ENCODE assay signal across 21 cellular contexts in the genomic region with DNA sequence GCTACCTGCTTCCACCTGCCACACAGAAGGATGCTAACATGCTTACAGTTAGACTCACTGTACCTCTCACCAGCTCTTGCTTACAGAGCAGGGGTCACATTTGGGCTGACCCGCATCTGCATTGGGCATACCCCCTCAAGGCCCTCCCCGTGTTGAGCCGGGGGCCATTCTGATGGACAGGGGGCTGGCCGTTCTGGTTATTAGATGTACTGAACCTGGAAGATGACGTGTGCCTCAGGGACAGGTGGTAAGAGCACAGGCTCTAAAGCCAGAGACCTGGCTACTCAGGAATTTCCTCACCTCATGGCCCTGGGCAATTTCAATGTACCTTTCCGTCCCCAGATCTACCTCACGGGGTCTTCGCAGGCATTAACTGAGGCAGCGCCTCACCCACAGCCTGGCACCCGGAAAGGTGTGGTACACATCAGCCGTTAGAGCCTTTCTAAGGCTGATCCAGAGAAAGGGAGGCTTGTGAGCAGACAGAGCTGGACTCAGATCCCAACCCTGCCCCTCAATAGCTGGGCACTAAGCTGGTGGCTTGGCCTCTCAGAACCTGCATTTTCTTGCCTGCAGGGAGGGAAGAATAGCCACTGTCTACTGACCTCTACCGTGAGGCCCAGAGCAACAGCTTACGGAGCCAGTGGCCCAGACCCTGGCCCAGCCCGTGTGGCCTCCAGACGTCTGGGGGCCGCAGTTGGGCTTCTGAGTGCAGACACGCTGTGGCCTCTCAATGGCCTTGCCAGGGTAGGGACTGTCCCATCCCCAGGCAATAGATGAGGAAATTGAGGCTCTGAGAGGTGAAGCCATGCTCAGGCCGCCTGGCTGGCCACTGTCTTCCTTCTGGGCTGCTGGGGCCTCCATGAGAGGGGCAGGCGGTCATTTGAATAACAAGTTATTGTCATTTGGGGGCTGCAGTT.
A peak's percentile ranks its signal among the peaks of the same experiment; 100 is the strongest.
DNase-seq lines count a peak whose midpoint lies in the region; ATAC-seq and TF ChIP-seq lines count a peak whose summit lies in the region.
"Had no signal": no experiment of that assay in that cellular context is flagged by ENCODE, and none has a peak within 500 bp of the region (broad histone marks: within the 10 kb centered on the region; RNA-seq: fewer than 3 reads in every experiment).

No MANE protein-coding gene starts in this region.

- intact Hi-C loops in sigmoid colon (cut with DNase I) = no loop called here

- no peak for TF ChIP-seq POLR2A in sigmoid colon (IDR thresholded peaks at IDR 0.05)

- no peak overlapping the region for H2BK5ac ChIP-seq in H9 (ENCODE audit: insufficient read length, low read length)
- H2BK5ac ChIP-seq in trophoblast cell (ENCODE audit: low read depth, low read length, poor library complexity) = no peak overlapping the region

- H3K9me3 ChIP-seq in BLaER1 treated with 17β-estradiol and CSF1 and Interleukin-3, amounts not matched to agents 10 nM and 100 nM (replicated peaks in 1 of 11) = no peaks in the 10 kb centered on the region
- no peaks in the 10 kb centered on the region for H3K9me3 ChIP-seq in H9 (ENCODE audit: control insufficient read depth, low read depth, low read length)
- no peaks in the 10 kb centered on the region for H3K9me3 ChIP-seq in sigmoid colon
- H3K9me3 ChIP-seq in trophoblast cell (ENCODE audit: insufficient read depth, low read depth, low read length) = peaks cover 1% of the 10 kb centered on the region
- H3K9me3 ChIP-seq: prostate gland, testis had no signal

- no peak overlapping the region for H3K23ac ChIP-seq in H9 (ENCODE audit: insufficient read length, low read depth, low read length)
- no peak overlapping the region for H3K23ac ChIP-seq in trophoblast cell (ENCODE audit: low read length)

- TF ChIP-seq EP300 in sigmoid colon (IDR thresholded peaks at IDR 0.05) = no peak

- H3K79me1 ChIP-seq in H9 (ENCODE audit: insufficient read depth, low read depth, low read length, poor library complexity, severe bottlenecking) (no peaks in the 10 kb centered on the region), trophoblast cell (ENCODE audit: low read length) (no peaks in the 10 kb centered on the region)

- DNase-seq in H9 (peak; percentile 24), islet precursor cell (peak; percentile 63), sigmoid colon (peak; percentile 33), amygdala (lab: John Stamatoyannopoulos, UW) (no peak), trophoblast cell (no peak)
- no peak for DNase-seq in NK-92 treated with Interleukin-12 subunit alpha and Interleukin-12 subunit beta, amount 100 ng/mL, for 24 hours (lab: John Stamatoyannopoulos, UW)
- DNase-seq: activated CD4-positive, alpha-beta memory T cell treated with anti-CD3 and anti-CD28 coated beads for 36 hours; activated naive CD4-positive, alpha-beta T cell treated with anti-CD3 and anti-CD28 coated beads, Interleukin-2, amount 10 ng/mL, durations not matched to agents 7 days and 5 days; activated T-cell treated with anti-CD3 and anti-CD28 coated beads for 4 hours; AML-193; EL; immature natural killer cell; Kasumi-1; natural killer cell; NCI-H2107; NCI-H526; testis had no signal

- H2BK120ac ChIP-seq in H9 (ENCODE audit: low read depth, low read length, poor library complexity, severe bottlenecking) = no peak overlapping the region
- no peak overlapping the region for H2BK120ac ChIP-seq in trophoblast cell (ENCODE audit: insufficient read depth, low read length, poor library complexity)

- H2AFZ ChIP-seq in H9 (ENCODE audit: low read length) = no peak overlapping the region
- no peak overlapping the region for H2AFZ ChIP-seq in trophoblast cell (ENCODE audit: insufficient read depth, low read length, poor library complexity)

- H3K9ac ChIP-seq in BLaER1 treated with 17β-estradiol and CSF1 and Interleukin-3, amounts not matched to agents 10 nM and 100 nM = peak overlapping the region in 5 of 11 experiments; percentile 39 to 64 (median 50); a peak in 8 of 22 replicates
- H3K9ac ChIP-seq in H9 (ENCODE audit: extremely low read depth, insufficient read length, low read length) = no peak overlapping the region
- H3K9ac ChIP-seq in trophoblast cell (ENCODE audit: low read length) = no peak overlapping the region

- no peak overlapping the region for H2BK15ac ChIP-seq in H9 (ENCODE audit: low read depth, low read length)

- no peak overlapping the region for H3K27ac Mint-ChIP-seq in H9
- H3K27ac Mint-ChIP-seq: activated CD4-positive, alpha-beta memory T cell treated with anti-CD3 and anti-CD28 coated beads for 36 hours; activated naive CD4-positive, alpha-beta T cell treated with anti-CD3 and anti-CD28 coated beads, Interleukin-2, amount 10 ng/mL, durations not matched to agents 7 days and 5 days; immature natural killer cell; natural killer cell; WTC11 had no signal

- no peaks in the 10 kb centered on the region for H3K9me3 Mint-ChIP-seq in H9
- H3K9me3 Mint-ChIP-seq: activated CD4-positive, alpha-beta memory T cell treated with anti-CD3 and anti-CD28 coated beads for 36 hours; activated naive CD4-positive, alpha-beta T cell treated with anti-CD3 and anti-CD28 coated beads, Interleukin-2, amount 10 ng/mL, durations not matched to agents 7 days and 5 days; immature natural killer cell; natural killer cell; WTC11 had no signal

- no peak overlapping the region for H4K12ac ChIP-seq in trophoblast cell (ENCODE audit: low read depth, low read length)

- 0 out of 22 replicates have a peak, but pooled peaks cover 0 to 5% (median 0%) of the 10 kb centered on the region in 11 experiments for H4K20me1 ChIP-seq in BLaER1 treated with 17β-estradiol and CSF1 and Interleukin-3, amounts not matched to agents 10 nM and 100 nM
- H4K20me1 ChIP-seq in H9 (ENCODE audit: control insufficient read depth, insufficient read depth, insufficient read length) = no peaks in the 10 kb centered on the region

- H3K4me1 ChIP-seq in BLaER1 treated with 17β-estradiol and CSF1 and Interleukin-3, amounts not matched to agents 10 nM and 100 nM = peaks cover 11 to 64% (median 34%) of the 10 kb centered on the region in 10 experiments
- H3K4me1 ChIP-seq in H9 (ENCODE audit: insufficient read depth, low read length) = no peaks in the 10 kb centered on the region
- H3K4me1 ChIP-seq in sigmoid colon = no peaks in the 10 kb centered on the region
- H3K4me1 ChIP-seq in trophoblast cell (ENCODE audit: control insufficient read depth in 1 of 2, insufficient read depth in 2 of 2, low read length in 2 of 2) = peaks cover 0 to 2% of the 10 kb centered on the region in 2 experiments
- H3K4me1 ChIP-seq: prostate gland, testis had no signal

- H3K14ac ChIP-seq in H9 (ENCODE audit: insufficient read depth, low read length) (peak overlapping the region; percentile 44; the same call in 1 of the 2 replicates), trophoblast cell (ENCODE audit: low read length) (no peak overlapping the region)

- H3K56ac ChIP-seq in H9 (ENCODE audit: insufficient read length, low read depth, low read length) = no peak overlapping the region

- H3K36me3 Mint-ChIP-seq in H9 (ENCODE audit: insufficient read depth in 1 of 3, low read depth in 3 of 3) = no peaks in the 10 kb centered on the region; a peak in 1 of 7 replicates
- H3K36me3 Mint-ChIP-seq: activated CD4-positive, alpha-beta memory T cell treated with anti-CD3 and anti-CD28 coated beads for 36 hours; activated naive CD4-positive, alpha-beta T cell treated with anti-CD3 and anti-CD28 coated beads, Interleukin-2, amount 10 ng/mL, durations not matched to agents 7 days and 5 days; immature natural killer cell; natural killer cell; WTC11 had no signal

- H3K4me1 Mint-ChIP-seq in H9 = peaks cover 0 to 8% of the 10 kb centered on the region in 2 experiments; a peak in 2 of 4 replicates
- H3K4me1 Mint-ChIP-seq: activated naive CD4-positive, alpha-beta T cell treated with anti-CD3 and anti-CD28 coated beads, Interleukin-2, amount 10 ng/mL, durations not matched to agents 7 days and 5 days; immature natural killer cell had no signal

- no peak overlapping the region for H3K18ac ChIP-seq in H9 (ENCODE audit: insufficient read length, low read depth, low read length)
- no peak overlapping the region for H3K18ac ChIP-seq in trophoblast cell (ENCODE audit: low read length)

- no peaks in the 10 kb centered on the region for H3K36me3 ChIP-seq in BLaER1 treated with 17β-estradiol and CSF1 and Interleukin-3, amounts not matched to agents 10 nM and 100 nM
- H3K36me3 ChIP-seq in sigmoid colon = no peaks in the 10 kb centered on the region
- no peaks in the 10 kb centered on the region for H3K36me3 ChIP-seq in trophoblast cell (ENCODE audit: control insufficient read depth in 1 of 2, insufficient read depth in 2 of 2, low read length in 2 of 2)
- H3K36me3 ChIP-seq: prostate gland had no signal

- H2BK20ac ChIP-seq in H9 (ENCODE audit: low read depth, low read length, poor library complexity, severe bottlenecking) = no peak overlapping the region

- peak overlapping the region in 6 of 11 experiments; percentile 22 to 82 (median 63); a peak in 9 of 22 replicates for H3K27ac ChIP-seq in BLaER1 treated with 17β-estradiol and CSF1 and Interleukin-3, amounts not matched to agents 10 nM and 100 nM
- H3K27ac ChIP-seq in H9 (ENCODE audit: insufficient read length, low read depth, low read length) (no peak overlapping the region), sigmoid colon (no peak overlapping the region), trophoblast cell (ENCODE audit: low read depth, low read length) (no peak overlapping the region)
- H3K27ac ChIP-seq: prostate gland, testis had no signal

- H3K79me2 ChIP-seq in H9 (ENCODE audit: insufficient read depth, low read length) (no peaks in the 10 kb centered on the region), trophoblast cell (ENCODE audit: control insufficient read depth, insufficient read depth, low read length, poor library complexity) (no peaks in the 10 kb centered on the region)

- H3T11ph ChIP-seq in H9 (ENCODE audit: low read length) = no peak overlapping the region

- TF ChIP-seq CTCF in H9 (conservative IDR thresholded peaks at IDR 0.05) = no peak
- TF ChIP-seq CTCF in sigmoid colon (IDR thresholded peaks at IDR 0.05) = no peak

- no peak overlapping the region for H3K4ac ChIP-seq in H9 (ENCODE audit: low read depth, low read length)
- no peak overlapping the region for H3K4ac ChIP-seq in trophoblast cell (ENCODE audit: low read depth, low read length)

- peak overlapping the region; percentile 46 to 93 (median 77); a peak in 21 of 22 replicates for H3K4me2 ChIP-seq in BLaER1 treated with 17β-estradiol and CSF1 and Interleukin-3, amounts not matched to agents 10 nM and 100 nM
- no peak overlapping the region for H3K4me2 ChIP-seq in H9 (ENCODE audit: insufficient read depth, insufficient read length, low read length)
- no peak overlapping the region for H3K4me2 ChIP-seq in trophoblast cell (ENCODE audit: low read length)

- H2BK12ac ChIP-seq in H9 (ENCODE audit: insufficient read length, low read depth, low read length) (no peak overlapping the region), trophoblast cell (ENCODE audit: low read length) (no peak overlapping the region)

- WGBS in H9 (ENCODE audit: extremely low coverage, insufficient read length, low lambda C conversion rate) = no CpG with 5 or more reads among the region's 19 CpGs
- 93% methylated on average over 19 of the region's 19 CpGs for WGBS in sigmoid colon, 2 donors
- no CpG with 5 or more reads among the region's 19 CpGs for WGBS in trophoblast cell (ENCODE audit: extremely low coverage, insufficient coverage, insufficient read length)

- H3K27me3 ChIP-seq in BLaER1 treated with 17β-estradiol and CSF1 and Interleukin-3, amounts not matched to agents 10 nM and 100 nM = no peaks in the 10 kb centered on the region
- H3K27me3 ChIP-seq in H9 (ENCODE audit: insufficient read depth, low read length) (no peaks in the 10 kb centered on the region), sigmoid colon (no peaks in the 10 kb centered on the region), trophoblast cell (ENCODE audit: insufficient read depth, low read length) (no peaks in the 10 kb centered on the region)
- H3K27me3 ChIP-seq: testis had no signal

- H3K23me2 ChIP-seq in H9 (ENCODE audit: insufficient read length, low read depth, low read length, poor library complexity, severe bottlenecking) = no peaks in the 10 kb centered on the region

- H4K8ac ChIP-seq in H9 (replicated peaks; ENCODE audit: insufficient read length, low read depth, low read length) = no peak overlapping the region
- H4K8ac ChIP-seq in trophoblast cell (ENCODE audit: low read depth, low read length) = no peak overlapping the region

- H4K5ac ChIP-seq in H9 (ENCODE audit: insufficient read length, low read depth, low read length) = no peak overlapping the region

- H2AK5ac ChIP-seq in H9 (ENCODE audit: insufficient read length, low read length) (no peak overlapping the region), trophoblast cell (ENCODE audit: low read length) (no peak overlapping the region)

- no peak for ATAC-seq in HG03175 (IDR thresholded peaks at IDR 0.05; ENCODE audit: unreplicated experiment)
- ATAC-seq: natural killer cell, WTC11 had no signal

- peak overlapping the region in 1 of 10 experiments; percentile 11; a peak in 1 of 20 replicates for H3K4me3 ChIP-seq in BLaER1 treated with 17β-estradiol and CSF1 and Interleukin-3, amounts not matched to agents 10 nM and 100 nM
- no peak overlapping the region for H3K4me3 ChIP-seq in sigmoid colon
- no peak overlapping the region for H3K4me3 ChIP-seq in trophoblast cell (ENCODE audit: low read depth, low read length)
- H3K4me3 ChIP-seq: prostate gland, testis had no signal

- H3K4me3 Mint-ChIP-seq in H9 = no peak overlapping the region
- H3K4me3 Mint-ChIP-seq: activated CD4-positive, alpha-beta memory T cell treated with anti-CD3 and anti-CD28 coated beads for 36 hours; activated naive CD4-positive, alpha-beta T cell treated with anti-CD3 and anti-CD28 coated beads, Interleukin-2, amount 10 ng/mL, durations not matched to agents 7 days and 5 days; immature natural killer cell; natural killer cell; WTC11 had no signal

- no peaks in the 10 kb centered on the region for H3K27me3 Mint-ChIP-seq in H9 (ENCODE audit: low read depth)
- H3K27me3 Mint-ChIP-seq: activated CD4-positive, alpha-beta memory T cell treated with anti-CD3 and anti-CD28 coated beads for 36 hours; activated naive CD4-positive, alpha-beta T cell treated with anti-CD3 and anti-CD28 coated beads, Interleukin-2, amount 10 ng/mL, durations not matched to agents 7 days and 5 days had no signal

- H4K91ac ChIP-seq in H9 (ENCODE audit: insufficient read length, low read depth, low read length) (no peak overlapping the region), trophoblast cell (ENCODE audit: low read depth, low read length) (no peak overlapping the region)

Comparison
In these comparisons a context has a peak if more than half of its experiments do, and no peak if none do; other contexts are left out.
1. H3K27ac ChIP-seq: peak in BLaER1 treated with 17β-estradiol and CSF1 and Interleukin-3, amounts not matched to agents 10 nM and 100 nM (6 of 11); none in H9 (single experiment), sigmoid colon (0 of 4) and trophoblast cell (single experiment).
2. H3K4me2 ChIP-seq: peak in BLaER1 treated with 17β-estradiol and CSF1 and Interleukin-3, amounts not matched to agents 10 nM and 100 nM (11 of 11); none in H9 (single experiment) and trophoblast cell (single experiment).
3. DNase-seq: peak in H9 (single experiment), islet precursor cell (single experiment) and sigmoid colon (single experiment); none in amygdala (0 of 56), NK-92 treated with Interleukin-12 subunit alpha and Interleukin-12 subunit beta, amount 100 ng/mL, for 24 hours (single experiment) and trophoblast cell (0 of 2).